ENCODE assay signal across 8 cellular contexts in genomic region chrX:16580004-16580797, GRCh38.
DNase-seq lines count a peak whose midpoint lies in the region; FAIRE-seq and TF ChIP-seq lines count a peak whose summit lies in the region.
"Not testable (repeated sequence)": the region's sequence is repeated elsewhere in the genome, so short reads cannot be mapped to it uniquely, and the experiment has no call there.

No MANE protein-coding gene starts in this region.

- DNase-seq in ELF-1 (ENCODE audit: low read depth, low spot score) (peak; percentile 79), NCI-H82 (lab: John Stamatoyannopoulos, UW) (peak; percentile 1)
- not testable (repeated sequence) for DNase-seq in mammary epithelial cell; hepatocyte (ENCODE audit: low spot score); keratinocyte (ENCODE audit: low read depth, low spot score); nephron progenitor cell; transverse colon

- H3K27ac Mint-ChIP-seq in nephron progenitor cell = peak overlapping the region; percentile 87

- H3K9me2 ChIP-seq in hepatocyte (replicated peaks; ENCODE audit: insufficient read depth) = not testable (repeated sequence)

- H4K20me1 ChIP-seq in mammary epithelial cell (ENCODE audit: insufficient read depth, low read length); hepatocyte (ENCODE audit: insufficient read depth, poor library complexity, severe bottlenecking); keratinocyte (ENCODE audit: control insufficient read depth, extremely low read depth, insufficient read depth, low read length): not testable (repeated sequence)

- H3K79me2 ChIP-seq in mammary epithelial cell (ENCODE audit: insufficient read depth, low read length); hepatocyte; keratinocyte (ENCODE audit: control insufficient read depth, insufficient read depth, low read length): not testable (repeated sequence)

- not testable (repeated sequence) for H3K27me3 Mint-ChIP-seq in nephron progenitor cell (ENCODE audit: low read depth, poor library complexity)

- TF ChIP-seq CTCF in HEK293 (tag by site-specific recombination; IDR thresholded peaks at IDR 0.05); mammary epithelial cell (conservative IDR thresholded peaks at IDR 0.05 in 1 of 2, IDR thresholded peaks at IDR 0.05 in 1 of 2; ENCODE audit: extremely low read depth in 1 of 2, insufficient read depth in 1 of 2, low read depth in 1 of 2, low read length in 2 of 2); hepatocyte (IDR thresholded peaks at IDR 0.05; ENCODE audit: poor library complexity); keratinocyte (optimal IDR thresholded peaks at IDR 0.05 in 1 of 3, IDR thresholded peaks at IDR 0.05 in 1 of 3, conservative IDR thresholded peaks at IDR 0.05 in 1 of 3; ENCODE audit: extremely low read depth in 1 of 3, insufficient read depth in 2 of 3, low read length in 3 of 3); nephron progenitor cell (IDR thresholded peaks at IDR 0.05); transverse colon (IDR thresholded peaks at IDR 0.05): not testable (repeated sequence)

- peaks cover 73% of the 10 kb centered on the region for H3K9me3 Mint-ChIP-seq in nephron progenitor cell

- peaks cover 72% of the 10 kb centered on the region for H3K36me3 Mint-ChIP-seq in nephron progenitor cell (ENCODE audit: low read depth)

- H2AFZ ChIP-seq in mammary epithelial cell (ENCODE audit: low read depth, low read length) (peak overlapping the region; percentile 67), hepatocyte (peak overlapping the region; percentile 58)
- not testable (repeated sequence) for H2AFZ ChIP-seq in keratinocyte (ENCODE audit: control insufficient read depth, low read length)

- CTCF ChIA-PET in HEK293 (lab: Yijun Ruan, JAX) = interaction anchor here (1.6 kb wide), 1 partner anchor 135 kb away, joined by 5 read pairs; no protein-coding TSS in a partner anchor
- CTCF ChIA-PET in mammary epithelial cell (lab: Charles Lee; ENCODE audit: low non-redundant PET) = not testable (repeated sequence)

- H3K27ac ChIP-seq in HEK293 (ENCODE audit: extremely low read depth, low read depth, low read length); mammary epithelial cell (ENCODE audit: insufficient read depth, low read depth, low read length); keratinocyte (ENCODE audit: control insufficient read depth, insufficient read depth, low read length): not testable (repeated sequence)
- H3K27ac ChIP-seq in hepatocyte = peak overlapping the region; percentile 79
- H3K27ac ChIP-seq in transverse colon = peak overlapping the region in 3 of 4 donors; percentile 37 to 58 (median 53)

- TF ChIP-seq EP300 in transverse colon (IDR thresholded peaks at IDR 0.05; ENCODE audit: low read depth) = not testable (repeated sequence)

- H3K27me3 ChIP-seq in mammary epithelial cell (ENCODE audit: insufficient read depth, low read length); hepatocyte; keratinocyte (ENCODE audit: control insufficient read depth, extremely low read depth, insufficient read depth, low read length); transverse colon: not testable (repeated sequence)

- not testable (repeated sequence) for H3K4me3 ChIP-seq in HEK293 (ENCODE audit: low read depth, low read length); mammary epithelial cell (replicated peaks in 1 of 3; ENCODE audit: insufficient read depth in 1 of 3, low read depth in 2 of 3, low read length in 3 of 3); keratinocyte (ENCODE audit: control insufficient read depth in 2 of 3, extremely low read depth in 1 of 3, insufficient read depth in 2 of 3, low read depth in 1 of 3, low read length in 3 of 3); transverse colon
- H3K4me3 ChIP-seq in hepatocyte = peak overlapping the region; percentile 10

- BruUV-seq in mammary epithelial cell (replicated peaks; lab: Mats Ljungman, UMichigan) = not testable (repeated sequence)

- H3K9me3 ChIP-seq in HEK293 (ENCODE audit: control insufficient read depth, insufficient read depth, low read depth, low read length); mammary epithelial cell (replicated peaks; ENCODE audit: insufficient read depth, low read length); keratinocyte (ENCODE audit: control insufficient read depth, low read depth, low read length); transverse colon: not testable (repeated sequence)
- H3K9me3 ChIP-seq in hepatocyte (ENCODE audit: low read depth) = peaks cover 16% of the 10 kb centered on the region

- POLR2A ChIA-PET in HEK293 (lab: Yijun Ruan, JAX) = not testable (repeated sequence)

- peak overlapping the region; percentile 58 for H3K4me3 Mint-ChIP-seq in nephron progenitor cell

- H3K4me1 ChIP-seq in HEK293 (ENCODE audit: control insufficient read depth, insufficient read depth, low read length); mammary epithelial cell (ENCODE audit: insufficient read depth, low read length); keratinocyte (ENCODE audit: control insufficient read depth, extremely low read depth, insufficient read depth, low read length); transverse colon: not testable (repeated sequence)
- peaks cover 18% of the 10 kb centered on the region for H3K4me1 ChIP-seq in hepatocyte (ENCODE audit: insufficient read depth)

- not testable (repeated sequence) for H3K9ac ChIP-seq in mammary epithelial cell (ENCODE audit: insufficient read depth, low read length); keratinocyte (ENCODE audit: control insufficient read depth, extremely low read depth, insufficient read depth, low read length)

- dilution Hi-C loops in mammary epithelial cell (cut with HindIII; ENCODE audit: low sequenced_read_pairs); keratinocyte (cut with MboI; ENCODE audit: extremely low pct_ligation_motif_present, low sequenced_read_pairs): not testable (repeated sequence)

- H3K4me2 ChIP-seq in mammary epithelial cell (ENCODE audit: insufficient read depth, low read depth, low read length) (peak overlapping the region; percentile 35), hepatocyte (peak overlapping the region; percentile 70), keratinocyte (ENCODE audit: control insufficient read depth, extremely low read depth, insufficient read depth, low read depth, low read length) (peak overlapping the region; percentile 5)

- not testable (repeated sequence) for FAIRE-seq in keratinocyte (lab: Jason Lieb, UNC)

- in situ Hi-C loops in mammary epithelial cell (cut with MboI; ENCODE audit: low sequenced_read_pairs in 2 of 2); transverse colon (cut with MboI; ENCODE audit: low pct_ligation_motif_present in 1 of 4, low pct_unique_long_range_greater_than_20kb in 1 of 4, low sequenced_read_pairs in 3 of 4): not testable (repeated sequence)

- not testable (repeated sequence) for H3K9me1 ChIP-seq in keratinocyte (ENCODE audit: control insufficient read depth, extremely low read depth, insufficient read depth, low read length)

- intact Hi-C loops in mammary epithelial cell (cut with micrococcal nuclease) = loop anchor here (10.0 kb wide), 1 partner anchor 635 kb away; no protein-coding TSS in a partner anchor
- intact Hi-C loops in transverse colon (cut with DNase I; ENCODE audit: low total_unique reads) = not testable (repeated sequence)

- 41% methylated on average over 11 of the region's 14 CpGs for WGBS in mammary epithelial cell (ENCODE audit: low coverage, missing lambda C conversion rate)
- 32% methylated on average over 14 of the region's 14 CpGs for WGBS in hepatocyte (ENCODE audit: low lambda C conversion rate, missing lambda C conversion rate)
- 40 to 46% methylated on average over 3 to 14 of the region's 14 CpGs for WGBS in transverse colon (ENCODE audit: low coverage in 1 of 2), 2 donors

- not testable (repeated sequence) for TF ChIP-seq POLR2A in transverse colon (IDR thresholded peaks at IDR 0.05)

- H3K4me1 Mint-ChIP-seq in nephron progenitor cell = peaks cover 32% of the 10 kb centered on the region

- not testable (repeated sequence) for H3K36me3 ChIP-seq in HEK293 (ENCODE audit: control insufficient read depth in 2 of 2, insufficient read depth in 1 of 2, low read length in 2 of 2); mammary epithelial cell (ENCODE audit: insufficient read depth, low read length); hepatocyte (replicated peaks; ENCODE audit: insufficient read depth, low read depth); keratinocyte (ENCODE audit: control insufficient read depth in 2 of 2, extremely low read depth in 1 of 2, insufficient read depth in 2 of 2, low read length in 2 of 2); transverse colon

TF ChIP-seq in HEK293, 187 proteins besides CTCF, POLR2A, EP300 and RAD21:
- peak; percentile 63 for TF ChIP-seq GLIS1 (tag by site-specific recombination; IDR thresholded peaks at IDR 0.05)

Comparison
In these comparisons a context has a peak if more than half of its experiments do, and no peak if none do; other contexts are left out.
1. H3K4me2 ChIP-seq: peak in every context shown above with its lines; median percentile 70 in hepatocyte; 35 in mammary epithelial cell; 5 in keratinocyte.